In genomic region chr12:54147606-54148005, GRCh38 we compare ENCODE assay signal across 18 cellular contexts. TPM values are rescaled to one million over a fixed set of nuclear protein-coding genes. Genes with fewer than 3 reads are reported as not detected.
A peak's percentile ranks its signal among the peaks of the same experiment; 100 is the strongest.
DNase-seq lines count a peak whose midpoint lies in the region; ATAC-seq, FAIRE-seq and TF ChIP-seq lines count a peak whose summit lies in the region.
"Had no signal": no experiment of that assay in that cellular context is flagged by ENCODE, and none has a peak within 500 bp of the region (broad histone marks: within the 10 kb centered on the region; RNA-seq: fewer than 3 reads in every experiment).

No MANE protein-coding gene starts in this region.

- CTCF ChIA-PET in HEK293 (lab: Yijun Ruan, JAX) = no interaction called here
- CTCF ChIA-PET in K562 (lab: Yijun Ruan, JAX; ENCODE audit: low intra/inter-chr PET ratio) = no interaction called here

- BruUV-seq in K562 (replicated peaks; lab: Mats Ljungman, UMichigan) = no TSS peak

- H3K79me2 ChIP-seq in K562 (ENCODE audit: control insufficient read depth, insufficient read depth, low read length) = no peaks in the 10 kb centered on the region

- no peaks in the 10 kb centered on the region for H3K9me3 ChIP-seq in HEK293 (ENCODE audit: control insufficient read depth, insufficient read depth, low read depth, low read length)
- no peaks in the 10 kb centered on the region for H3K9me3 ChIP-seq in K562 (replicated peaks; ENCODE audit: control insufficient read depth, insufficient read depth, low read depth, low read length)
- H3K9me3 ChIP-seq: BLaER1, Caco-2, HAP-1 had no signal

- H3K4me1 Mint-ChIP-seq in progenitor cell of endocrine pancreas (ENCODE audit: low read depth) = peaks cover 12% of the 10 kb centered on the region
- H3K4me1 Mint-ChIP-seq: B cell; CD4-positive, CD25-positive, alpha-beta regulatory T cell had no signal

- H3K36me3 ChIP-seq in HEK293 (ENCODE audit: control insufficient read depth in 2 of 2, insufficient read depth in 1 of 2, low read length in 2 of 2) (no peaks in the 10 kb centered on the region), K562 (ENCODE audit: control insufficient read depth, insufficient read depth, low read length) (no peaks in the 10 kb centered on the region)
- H3K36me3 ChIP-seq: BLaER1, HAP-1 had no signal

- H4K20me1 ChIP-seq in K562 (replicated peaks; ENCODE audit: control insufficient read depth, insufficient read depth, low read length) = no peaks in the 10 kb centered on the region; the same call in 1 of the 2 replicates

- H2AFZ ChIP-seq in K562 (ENCODE audit: low read depth, low read length) = no peak overlapping the region

- H3K4me1 ChIP-seq in HEK293 (ENCODE audit: control insufficient read depth, insufficient read depth, low read length) (no peaks in the 10 kb centered on the region; the same call in 1 of the 2 replicates), K562 (replicated peaks in 1 of 2; ENCODE audit: control insufficient read depth in 2 of 2, insufficient read depth in 2 of 2, low read length in 2 of 2) (no peaks in the 10 kb centered on the region)
- H3K4me1 ChIP-seq: BLaER1, HAP-1 had no signal

- WGBS in K562 (ENCODE audit: insufficient coverage, low coverage, missing lambda C conversion rate) = 23% methylated on average over 3 of the region's 3 CpGs

- peaks cover 7% of the 10 kb centered on the region for H3K36me3 Mint-ChIP-seq in progenitor cell of endocrine pancreas (ENCODE audit: insufficient read depth)
- H3K36me3 Mint-ChIP-seq: CD4-positive, CD25-positive, alpha-beta regulatory T cell; CD8-positive, alpha-beta T cell had no signal

- no peak for TF ChIP-seq EP300 in K562 (IDR thresholded peaks at IDR 0.05; ENCODE audit: low read length)

- TF ChIP-seq RAD21 in K562 (CRISPR knock-in tag; conservative IDR thresholded peaks at IDR 0.05 in 1 of 2, IDR thresholded peaks at IDR 0.05 in 1 of 2) = no peak

- DNase-seq in K562 (ENCODE audit: extremely low read depth in 1 of 4, low spot score in 3 of 4) = no peak
- no peak for DNase-seq in progenitor cell of endocrine pancreas (ENCODE audit: low spot score, unreplicated experiment)
- no peak for DNase-seq in stimulated activated CD4-positive, alpha-beta T cell treated with anti-CD3 and anti-CD28 coated beads, Interleukin-15, amount 100 ng/mL, for 24 hours
- no peak for DNase-seq in AG20443 (ENCODE audit: low spot score)
- DNase-seq in cardiac septum (ENCODE audit: low spot score) = no peak
- DNase-seq: Caco-2; CD4-positive, CD25-positive, alpha-beta regulatory T cell; CD8-positive, alpha-beta T cell; DMS153; DND-41; GOT3 had no signal

- no peak for TF ChIP-seq CTCF in HEK293 (tag by site-specific recombination; IDR thresholded peaks at IDR 0.05)
- no peak for TF ChIP-seq CTCF in K562 (IDR thresholded peaks at IDR 0.05 in 2 of 3, conservative IDR thresholded peaks at IDR 0.05 in 1 of 3; ENCODE audit: insufficient read depth in 2 of 3, low read depth in 1 of 3, low read length in 3 of 3)
- no peak for TF ChIP-seq CTCF in progenitor cell of endocrine pancreas (IDR thresholded peaks at IDR 0.05; ENCODE audit: unreplicated experiment)

- in situ Hi-C loops in K562 (cut with MboI) = no loop called here

- TF ChIP-seq POLR2A in K562 (conservative IDR thresholded peaks at IDR 0.05) = no peak

- no peak overlapping the region for H3K27ac ChIP-seq in HEK293 (ENCODE audit: extremely low read depth, low read depth, low read length)
- no peak overlapping the region for H3K27ac ChIP-seq in K562 (ENCODE audit: extremely low read depth, low read depth, low read length)
- H3K27ac ChIP-seq: BLaER1, C4-2B had no signal

- POLR2A ChIA-PET in HEK293 (lab: Yijun Ruan, JAX) (no interaction called here), K562 (lab: Yijun Ruan, JAX) (no interaction called here)

- no peaks in the 10 kb centered on the region for H3K9me3 Mint-ChIP-seq in progenitor cell of endocrine pancreas (ENCODE audit: low read depth)
- H3K9me3 Mint-ChIP-seq: CD8-positive, alpha-beta T cell had no signal

- FAIRE-seq in K562 (lab: Jason Lieb, UNC) = no peak
- FAIRE-seq: G401.6, H54 had no signal

- H3K9ac ChIP-seq in K562 (ENCODE audit: insufficient read depth in 1 of 2, low read depth in 2 of 2, low read length in 2 of 2) = no peak overlapping the region
- H3K9ac ChIP-seq: BLaER1 had no signal

- H3K9me1 ChIP-seq in K562 (ENCODE audit: control insufficient read depth, insufficient read depth, low read length) = no peaks in the 10 kb centered on the region

- H3K27me3 ChIP-seq in K562 (ENCODE audit: control insufficient read depth in 2 of 2, insufficient read depth in 2 of 2, low read length in 2 of 2) = peaks cover 4 to 34% of the 10 kb centered on the region in 2 experiments; a peak in 4 of 5 replicates

- H3K4me3 ChIP-seq in HEK293 (ENCODE audit: low read depth, low read length) = no peak overlapping the region
- no peak overlapping the region for H3K4me3 ChIP-seq in K562
- H3K4me3 ChIP-seq: BLaER1, HAP-1 had no signal

- no peak for ATAC-seq in K562
- ATAC-seq: CD8-positive, alpha-beta T cell had no signal

- peaks cover 12% of the 10 kb centered on the region for H3K27me3 Mint-ChIP-seq in progenitor cell of endocrine pancreas

- no peak overlapping the region for H3K4me2 ChIP-seq in K562 (ENCODE audit: insufficient read depth, low read length)
- H3K4me2 ChIP-seq: BLaER1 had no signal

- H3K27ac Mint-ChIP-seq in progenitor cell of endocrine pancreas = peak overlapping the region; percentile 41
- H3K27ac Mint-ChIP-seq: B cell; CD4-positive, CD25-positive, alpha-beta regulatory T cell; CD8-positive, alpha-beta T cell had no signal

- no peak overlapping the region for H3K4me3 Mint-ChIP-seq in progenitor cell of endocrine pancreas (ENCODE audit: low read depth)
- H3K4me3 Mint-ChIP-seq: B cell; CD4-positive, CD25-positive, alpha-beta regulatory T cell; CD8-positive, alpha-beta T cell had no signal

- intact Hi-C loops in K562 (cut with micrococcal nuclease) = no loop called here
- intact Hi-C loops in cardiac septum (cut with DNase I) = no loop called here

TF ChIP-seq in HEK293, 187 proteins besides CTCF, POLR2A, EP300 and RAD21 (continues in another document):
- TF ChIP-seq, protein P1, sequence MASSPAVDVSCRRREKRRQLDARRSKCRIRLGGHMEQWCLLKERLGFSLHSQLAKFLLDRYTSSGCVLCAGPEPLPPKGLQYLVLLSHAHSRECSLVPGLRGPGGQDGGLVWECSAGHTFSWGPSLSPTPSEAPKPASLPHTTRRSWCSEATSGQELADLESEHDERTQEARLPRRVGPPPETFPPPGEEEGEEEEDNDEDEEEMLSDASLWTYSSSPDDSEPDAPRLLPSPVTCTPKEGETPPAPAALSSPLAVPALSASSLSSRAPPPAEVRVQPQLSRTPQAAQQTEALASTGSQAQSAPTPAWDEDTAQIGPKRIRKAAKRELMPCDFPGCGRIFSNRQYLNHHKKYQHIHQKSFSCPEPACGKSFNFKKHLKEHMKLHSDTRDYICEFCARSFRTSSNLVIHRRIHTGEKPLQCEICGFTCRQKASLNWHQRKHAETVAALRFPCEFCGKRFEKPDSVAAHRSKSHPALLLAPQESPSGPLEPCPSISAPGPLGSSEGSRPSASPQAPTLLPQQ (tag by site-specific recombination; IDR thresholded peaks at IDR 0.05) = 0 out of 2 replicates have a peak, but pooled peaks have one; percentile 4

TF ChIP-seq in K562, 482 proteins besides CTCF, POLR2A, EP300 and RAD21 (continues in another document):
- TF ChIP-seq ZFP36 (IDR thresholded peaks at IDR 0.05; ENCODE audit: low read depth, low read length, partially characterized antibody) (peak; percentile 29), SMAD1 (IDR thresholded peaks at IDR 0.05; ENCODE audit: low read depth, low read length, partially characterized antibody) (no peak), ZNF766 (CRISPR knock-in tag; conservative IDR thresholded peaks at IDR 0.05) (no peak), ZKSCAN1 (IDR thresholded peaks at IDR 0.05; ENCODE audit: low read depth, low read length) (0 out of 2 replicates have a peak, but pooled peaks have one; percentile 34), PRPF4 (IDR thresholded peaks at IDR 0.05; ENCODE audit: insufficient read depth, low read depth, low read length, poor library complexity, severe bottlenecking) (no peak), RBM25 (IDR thresholded peaks at IDR 0.05; ENCODE audit: low read depth, low read length, severe bottlenecking) (peak; percentile 30), ZNF263 (CRISPR knock-in tag; IDR thresholded peaks at IDR 0.05; ENCODE audit: borderline replicate concordance) (no peak), HDAC6 (IDR thresholded peaks at IDR 0.05; ENCODE audit: low read depth, low read length) (no peak)
- TF ChIP-seq, protein P2, sequence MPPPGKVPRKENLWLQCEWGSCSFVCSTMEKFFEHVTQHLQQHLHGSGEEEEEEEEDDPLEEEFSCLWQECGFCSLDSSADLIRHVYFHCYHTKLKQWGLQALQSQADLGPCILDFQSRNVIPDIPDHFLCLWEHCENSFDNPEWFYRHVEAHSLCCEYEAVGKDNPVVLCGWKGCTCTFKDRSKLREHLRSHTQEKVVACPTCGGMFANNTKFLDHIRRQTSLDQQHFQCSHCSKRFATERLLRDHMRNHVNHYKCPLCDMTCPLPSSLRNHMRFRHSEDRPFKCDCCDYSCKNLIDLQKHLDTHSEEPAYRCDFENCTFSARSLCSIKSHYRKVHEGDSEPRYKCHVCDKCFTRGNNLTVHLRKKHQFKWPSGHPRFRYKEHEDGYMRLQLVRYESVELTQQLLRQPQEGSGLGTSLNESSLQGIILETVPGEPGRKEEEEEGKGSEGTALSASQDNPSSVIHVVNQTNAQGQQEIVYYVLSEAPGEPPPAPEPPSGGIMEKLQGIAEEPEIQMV (tag; conservative IDR thresholded peaks at IDR 0.05; ENCODE audit: low read depth) = no peak

RNA-seq across cellular contexts. Expression of gene SMUG1, which starts 41.2 kb away (rescaled TPM):
- 77.0 and 130 TPM in 2 replicates for total RNA-seq in K562 (2011; cell fraction: chromatin; rRNA removed; ENCODE audit: low replicate concordance)
- 72.5 and 74.4 TPM in 2 replicates for total RNA-seq in K562 (2011; cell fraction: nucleolus; rRNA removed)
- 82.6 and 125 TPM in 2 replicates for total RNA-seq in K562 (2011; cell fraction: nucleoplasm; rRNA removed)
- 56.4 and 76.2 TPM in 2 replicates for total RNA-seq in K562 (2014; rRNA removed)
- total RNA-seq in K562 (2014; rRNA removed; fragmentation: Illumina TruSeq; extraction: Trizol) = 29.7 and 38.1 TPM in 2 replicates
- total RNA-seq in K562 (2015; rRNA removed; fragmentation: Illumina TruSeq; extraction: Trizol) = 42.5 and 48.4 TPM in 2 replicates
- total RNA-seq in K562 (2021) = 39.4 and 42.4 TPM in 2 replicates
- polyA plus RNA-seq in K562 (2011; rRNA removed) = 46.7 and 52.4 TPM in 2 replicates
- 63.4 and 94.3 TPM in 2 replicates for polyA plus RNA-seq in K562 (2011; cell fraction: cytosol; rRNA removed)
- 52.4 and 68.5 TPM in 2 replicates for polyA plus RNA-seq in K562 (2011; cell fraction: nucleus; rRNA removed)
- 46.0 and 46.7 TPM in 2 replicates for polyA plus RNA-seq in K562 (2012)
- 49.8 and 55.3 TPM in 2 replicates for polyA plus RNA-seq in K562 (2014; fragmentation: Illumina TruSeq; extraction: Trizol)
- polyA plus RNA-seq in K562 (2014; fragmentation: Nextera tagmentation; extraction: Ambion mirVana) = 100 to 1,000 TPM; 106 to 117 TPM
- 56.6 and 84.5 TPM in 2 replicates for polyA plus RNA-seq in K562 (2014; rRNA removed)
- polyA minus RNA-seq in K562 (2011; rRNA and poly(A)+ RNA removed) = 28.5 and 29.1 TPM in 2 replicates
- 15.2 and 20.5 TPM in 2 replicates for polyA minus RNA-seq in K562 (2011; cell fraction: cytosol; rRNA and poly(A)+ RNA removed)
- 27.1 and 36.1 TPM in 2 replicates for polyA minus RNA-seq in K562 (2011; cell fraction: nucleus; rRNA and poly(A)+ RNA removed)
- 53.1 and 57.6 TPM in 2 replicates for total RNA-seq in progenitor cell of endocrine pancreas
- total RNA-seq in cardiac septum = 15.3 TPM
